14 cellular contexts compared by ENCODE assay signal in the genomic region with DNA sequence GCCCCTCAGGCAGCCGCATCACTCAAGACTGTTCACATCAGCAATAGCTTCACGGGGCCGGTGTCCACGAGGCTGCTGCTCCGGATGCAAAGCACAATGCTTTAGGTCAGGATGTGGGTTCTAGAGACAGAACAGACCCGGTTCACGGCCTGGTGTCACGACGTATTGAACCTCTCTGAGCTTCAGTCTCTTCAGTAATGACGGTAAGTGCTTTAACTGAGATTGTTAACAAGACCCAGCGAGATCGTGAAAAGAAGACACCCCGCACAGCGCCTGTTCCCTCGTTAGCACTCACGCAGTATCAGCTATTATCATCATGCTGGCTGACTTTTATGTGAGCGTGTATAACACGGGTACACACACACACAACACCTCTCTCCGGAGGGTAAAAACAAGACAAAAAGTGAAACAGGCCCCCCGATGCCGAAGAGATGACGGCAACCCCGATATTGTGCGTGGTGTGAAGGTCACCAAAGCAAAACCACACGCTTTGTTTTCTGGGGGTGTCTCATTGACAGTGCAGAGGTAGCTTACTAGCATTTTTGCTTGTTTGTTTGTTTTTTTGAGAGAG. TPM values are rescaled to one million over a fixed set of nuclear protein-coding genes. Genes with fewer than 3 reads are reported as not detected.
DNase-seq lines count a peak whose midpoint lies in the region; ATAC-seq, FAIRE-seq and TF ChIP-seq lines count a peak whose summit lies in the region.
"Had no signal": no experiment of that assay in that cellular context is flagged by ENCODE, and none has a peak within 500 bp of the region (broad histone marks: within the 10 kb centered on the region; RNA-seq: fewer than 3 reads in every experiment).

No MANE protein-coding gene starts in this region.

- TF ChIP-seq RAD21 in HepG2 (CRISPR knock-in tag; IDR thresholded peaks at IDR 0.05): no peak

- CTCF ChIA-PET in HepG2 (lab: Yijun Ruan, JAX; ENCODE audit: low intra/inter-chr PET ratio, low total read pairs): no interaction called here

- no peak for DNase-seq in right lobe of liver
- DNase-seq in HepG2 (ENCODE audit: low spot score): no peak
- peak; percentile 70 for DNase-seq in activated CD8-positive, alpha-beta memory T cell treated with anti-CD3 and anti-CD28 coated beads, Interleukin-2, amount 50 U/mL, for 48 hours
- DNase-seq in esophagus squamous epithelium (lab: John Stamatoyannopoulos, UW): no peak
- DNase-seq in stomach: no peak
- DNase-seq in upper lobe of right lung: no peak
- no peak for DNase-seq in OCI-M1 (lab: John Stamatoyannopoulos, UW)
- no peak for DNase-seq in Ammon's horn (ENCODE audit: low spot score)
- DNase-seq: activated CD4-positive, CD25-positive, alpha-beta regulatory T cell; GDM1; Kasumi-1; NCI-H2227 treated with DMSO at 0.1 percent for 48 hours had no signal

- peak; percentile 4 to 24 (median 12) for ATAC-seq in right lobe of liver
- ATAC-seq in HepG2: no peak
- ATAC-seq in upper lobe of right lung: no peak

- H3K4me2 ChIP-seq in HepG2 (ENCODE audit: low read depth, low read length): no peak overlapping the region

- H3K4me1 ChIP-seq in right lobe of liver: no peaks in the 10 kb centered on the region
- no peaks in the 10 kb centered on the region for H3K4me1 ChIP-seq in HepG2 (ENCODE audit: insufficient read depth, low read length)
- peaks cover 7 to 45% (median 14%) of the 10 kb centered on the region in 3 donors for H3K4me1 ChIP-seq in esophagus squamous epithelium
- H3K4me1 ChIP-seq in stomach: peaks cover 6 to 48% (median 13%) of the 10 kb centered on the region in 4 donors
- H3K4me1 ChIP-seq in upper lobe of right lung: peaks cover 28% of the 10 kb centered on the region

- intact Hi-C loops in right lobe of liver (cut with DNase I): no loop called here
- intact Hi-C loops in HepG2 (cut with micrococcal nuclease; ENCODE audit: unreplicated experiment): no loop called here
- intact Hi-C loops in esophagus squamous epithelium (cut with DNase I): no loop called here
- intact Hi-C loops in stomach (cut with DNase I; ENCODE audit: low total_unique reads): no loop called here
- intact Hi-C loops in upper lobe of right lung (cut with DNase I): no loop called here

- no TSS peak for BruUV-seq in HepG2 (replicated peaks; lab: Mats Ljungman, UMichigan)

- no peak for FAIRE-seq in HepG2 (lab: Jason Lieb, UNC)
- FAIRE-seq: H54 had no signal

- no peak for TF ChIP-seq CTCF in right lobe of liver (IDR thresholded peaks at IDR 0.05)
- no peak for TF ChIP-seq CTCF in HepG2 (CRISPR knock-in tag; IDR thresholded peaks at IDR 0.05)
- no peak for TF ChIP-seq CTCF in esophagus squamous epithelium (IDR thresholded peaks at IDR 0.05)
- no peak for TF ChIP-seq CTCF in stomach (IDR thresholded peaks at IDR 0.05)
- TF ChIP-seq CTCF in upper lobe of right lung (IDR thresholded peaks at IDR 0.05): no peak

- in situ Hi-C loops in HepG2 (cut with HindIII; ENCODE audit: extremely low pct_ligation_motif_present, low pct_unique_long_range_greater_than_20kb): no loop called here

- no peaks in the 10 kb centered on the region for H4K20me1 ChIP-seq in HepG2 (ENCODE audit: insufficient read depth, low read length)

- no peak for TF ChIP-seq EP300 in HepG2 (IDR thresholded peaks at IDR 0.05; ENCODE audit: low read depth in 2 of 2, low read length in 2 of 2)
- TF ChIP-seq EP300 in HepG2 (CRISPR knock-in tag; IDR thresholded peaks at IDR 0.05; ENCODE audit: borderline replicate concordance): no peak
- no peak for TF ChIP-seq EP300 in stomach (IDR thresholded peaks at IDR 0.05)

- H3K9me3 ChIP-seq in right lobe of liver (no peaks in the 10 kb centered on the region), HepG2 (ENCODE audit: low read length) (no peaks in the 10 kb centered on the region), esophagus squamous epithelium (no peaks in the 10 kb centered on the region), stomach (no peaks in the 10 kb centered on the region), upper lobe of right lung (no peaks in the 10 kb centered on the region)

- H3K4me3 ChIP-seq in right lobe of liver: no peak overlapping the region
- no peak overlapping the region for H3K4me3 ChIP-seq in HepG2 (replicated peaks in 1 of 3; ENCODE audit: insufficient read depth in 1 of 3, low read depth in 2 of 3, low read length in 3 of 3)
- no peak overlapping the region for H3K4me3 ChIP-seq in esophagus squamous epithelium
- H3K4me3 ChIP-seq in stomach: no peak overlapping the region
- no peak overlapping the region for H3K4me3 ChIP-seq in upper lobe of right lung

- H3K36me3 ChIP-seq in right lobe of liver (no peaks in the 10 kb centered on the region), HepG2 (replicated peaks in 1 of 2; ENCODE audit: control insufficient read depth in 1 of 2, insufficient read depth in 2 of 2, low read length in 2 of 2) (no peaks in the 10 kb centered on the region), esophagus squamous epithelium (no peaks in the 10 kb centered on the region), stomach (no peaks in the 10 kb centered on the region), upper lobe of right lung (no peaks in the 10 kb centered on the region)

- POLR2A ChIA-PET in HepG2 (lab: Yijun Ruan, JAX): no interaction called here

- TF ChIP-seq POLR2A in right lobe of liver (IDR thresholded peaks at IDR 0.05) (no peak), HepG2 (IDR thresholded peaks at IDR 0.05; ENCODE audit: insufficient read depth in 1 of 2, low read depth in 2 of 2, low read length in 2 of 2) (no peak), esophagus squamous epithelium (IDR thresholded peaks at IDR 0.05) (no peak), stomach (IDR thresholded peaks at IDR 0.05) (no peak)

- H3K27me3 ChIP-seq in right lobe of liver (no peaks in the 10 kb centered on the region), HepG2 (ENCODE audit: control insufficient read depth in 1 of 2, insufficient read depth in 2 of 2, low read length in 2 of 2) (peaks cover 0 to 36% of the 10 kb centered on the region in 2 experiments; a peak in 3 of 5 replicates), esophagus squamous epithelium (no peaks in the 10 kb centered on the region), stomach (no peaks in the 10 kb centered on the region), upper lobe of right lung (no peaks in the 10 kb centered on the region)

- H3K27ac ChIP-seq in right lobe of liver (no peak overlapping the region), HepG2 (ENCODE audit: extremely low read length, insufficient read depth, low read length) (no peak overlapping the region), esophagus squamous epithelium (peak overlapping the region in 3 of 4 donors; percentile 7 to 28 (median 13)), stomach (peak overlapping the region in 3 of 5 donors; percentile 28 to 49 (median 29)), upper lobe of right lung (no peak overlapping the region)
- H3K27ac ChIP-seq: epithelial cell of prostate had no signal

- WGBS in right lobe of liver (ENCODE audit: insufficient coverage, low coverage, low lambda C conversion rate, missing lambda C conversion rate): 67% methylated on average over 17 of the region's 25 CpGs
- 66% methylated on average over 20 of the region's 25 CpGs for WGBS in HepG2 (ENCODE audit: low lambda C conversion rate)
- 71 to 78% methylated on average over 24 to 25 of the region's 25 CpGs for WGBS in esophagus squamous epithelium, 2 donors
- 70 to 81% (median 79%) methylated on average over 25 of the region's 25 CpGs for WGBS in stomach, 5 donors

- no peak overlapping the region for H2AFZ ChIP-seq in HepG2 (ENCODE audit: low read length)

- no peak overlapping the region for H3K9ac ChIP-seq in HepG2 (ENCODE audit: insufficient read depth, low read depth, low read length)

- no peaks in the 10 kb centered on the region for H3K79me2 ChIP-seq in HepG2 (ENCODE audit: insufficient read depth, low read length)

TF ChIP-seq in HepG2, 621 proteins besides CTCF, POLR2A, EP300 and RAD21 (continues in another document):
- TF ChIP-seq, protein P1, sequence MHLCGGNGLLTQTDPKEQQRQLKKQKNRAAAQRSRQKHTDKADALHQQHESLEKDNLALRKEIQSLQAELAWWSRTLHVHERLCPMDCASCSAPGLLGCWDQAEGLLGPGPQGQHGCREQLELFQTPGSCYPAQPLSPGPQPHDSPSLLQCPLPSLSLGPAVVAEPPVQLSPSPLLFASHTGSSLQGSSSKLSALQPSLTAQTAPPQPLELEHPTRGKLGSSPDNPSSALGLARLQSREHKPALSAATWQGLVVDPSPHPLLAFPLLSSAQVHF (CRISPR knock-in tag; IDR thresholded peaks at IDR 0.05): no peak
- TF ChIP-seq HDAC1 (CRISPR knock-in tag; IDR thresholded peaks at IDR 0.05) (no peak), PHF20 (CRISPR knock-in tag; IDR thresholded peaks at IDR 0.05) (no peak), SETDB1 (CRISPR knock-in tag; IDR thresholded peaks at IDR 0.05; ENCODE audit: borderline replicate concordance) (no peak)

RNA-seq across cellular contexts. Expression of a gene that starts 21.4 kb away (rescaled TPM):
- total RNA-seq in right lobe of liver (10 to 100 TPM in 3 of 6 experiments, 1 to 10 TPM in 3; 7.4 to 21.5 (median 11.3) TPM), HepG2 (2016; rRNA removed; fragmentation: Illumina TruSeq; extraction: Trizol) (10.9 and 12.4 TPM in 2 replicates), esophagus squamous epithelium (100 to 1,000 TPM in 1 of 4 donors, 10 to 100 TPM in 3; 62.1 to 248 (median 75.5) TPM), stomach (1,000 to 10,000 TPM in 1 of 5 donors, 100 to 1,000 TPM in 2, 10 to 100 TPM in 2; 65.5 to 1,523 (median 142) TPM), upper lobe of right lung (185 TPM)
- total RNA-seq in HepG2 (2016; cell fraction: cytosol; rRNA removed; fragmentation: Illumina TruSeq; extraction: Trizol; ENCODE audit: low read depth): 5.9 and 7.8 TPM in 2 replicates
- total RNA-seq in HepG2 (2016; cell fraction: insoluble cytoplasmic fraction; rRNA removed; fragmentation: Illumina TruSeq; extraction: Trizol): 9.1 and 11.6 TPM in 2 replicates
- total RNA-seq in HepG2 (2016; cell fraction: membrane; rRNA removed; fragmentation: Illumina TruSeq; extraction: Trizol): 9.3 and 10.5 TPM in 2 replicates
- total RNA-seq in HepG2 (2016; cell fraction: nucleus; rRNA removed; fragmentation: Illumina TruSeq; extraction: Trizol): 8.0 and 11.0 TPM in 2 replicates
- polyA plus RNA-seq in HepG2 (2011; rRNA removed) (40.4 TPM in 2 replicates), stomach (10 to 100 TPM; 28.3 to 41.2 (median 40.0) TPM)
- polyA plus RNA-seq in HepG2 (2011; cell fraction: cytosol; rRNA removed): 13.2 and 21.6 TPM in 2 replicates
- polyA plus RNA-seq in HepG2 (2011; cell fraction: nucleus; rRNA removed): 68.7 and 98.6 TPM in 2 replicates
- 10.2 and 11.3 TPM in 2 replicates for polyA plus RNA-seq in HepG2 (2012)
- polyA plus RNA-seq in HepG2 (2016; cell fraction: cytosol; fragmentation: Illumina TruSeq; extraction: Trizol; ENCODE audit: low read depth): 0.85 and 1.1 TPM in 2 replicates
- 8.6 and 11.0 TPM in 2 replicates for polyA plus RNA-seq in HepG2 (2016; cell fraction: insoluble cytoplasmic fraction; fragmentation: Illumina TruSeq; extraction: Trizol; ENCODE audit: low read depth)
- 2.9 and 3.5 TPM in 2 replicates for polyA plus RNA-seq in HepG2 (2016; cell fraction: membrane; fragmentation: Illumina TruSeq; extraction: Trizol; ENCODE audit: low read depth)
- 18.8 and 21.3 TPM in 2 replicates for polyA plus RNA-seq in HepG2 (2016; cell fraction: nucleus; fragmentation: Illumina TruSeq; extraction: Trizol; ENCODE audit: insufficient read depth, low read depth)
- 37.5 and 62.6 TPM in 2 replicates for polyA minus RNA-seq in HepG2 (2011; rRNA and poly(A)+ RNA removed; ENCODE audit: low replicate concordance)
- 19.0 and 21.4 TPM in 2 replicates for polyA minus RNA-seq in HepG2 (2011; cell fraction: cytosol; rRNA and poly(A)+ RNA removed)
- 24.5 and 24.6 TPM in 2 replicates for polyA minus RNA-seq in HepG2 (2011; cell fraction: nucleus; rRNA and poly(A)+ RNA removed)

Comparison
In these comparisons a context has a peak if more than half of its experiments do, and no peak if none do; other contexts are left out.
1. ATAC-seq: peak in right lobe of liver (4 of 4); none in HepG2 (single experiment) and upper lobe of right lung (single experiment).
2. H3K27ac ChIP-seq: peak in esophagus squamous epithelium (3 of 4) and stomach (3 of 5); none in right lobe of liver (0 of 3), HepG2 (single experiment) and upper lobe of right lung (single experiment).